8 cellular contexts compared by ENCODE assay signal in genomic region chr2:204325468-204325867, GRCh38.
DNase-seq lines count a peak whose midpoint lies in the region; ATAC-seq, FAIRE-seq and TF ChIP-seq lines count a peak whose summit lies in the region.

No MANE protein-coding gene starts in this region.

- TF ChIP-seq POLR2A in H54 (IDR thresholded peaks at IDR 0.05; ENCODE audit: low read depth, low read length) (no peak), gastroesophageal sphincter (IDR thresholded peaks at IDR 0.05) (no peak)

- TF ChIP-seq EP300 in gastroesophageal sphincter (IDR thresholded peaks at IDR 0.05), result no peak

- H3K4me3 ChIP-seq in gastroesophageal sphincter (no peak overlapping the region), pancreas (no peak overlapping the region)

- FAIRE-seq in H54 (lab: Jason Lieb, UNC) (peak; percentile 86), pancreas (lab: Jason Lieb, UNC) (peak; percentile 81)

- no peaks in the 10 kb centered on the region for H3K36me3 ChIP-seq in gastroesophageal sphincter
- no peaks in the 10 kb centered on the region for H3K36me3 ChIP-seq in pancreas

- ATAC-seq in gastroesophageal sphincter (peak; percentile 61), pancreas (peak; percentile 81 to 98 (median 92))

- no peaks in the 10 kb centered on the region for H3K9me3 ChIP-seq in gastroesophageal sphincter
- H3K9me3 ChIP-seq in pancreas, result no peaks in the 10 kb centered on the region

- WGBS in gastroesophageal sphincter (ENCODE audit: low coverage in 1 of 2), 2 donors, result 12 to 15% methylated on average over 7 of the region's 7 CpGs
- 14 to 15% methylated on average over 7 of the region's 7 CpGs for WGBS in pancreas, 2 donors

- intact Hi-C loops in pancreas (cut with DNase I), result loop anchor here in 2 of 3 donors (5.0 to 10.0 kb wide), 2 partner anchors 367 to 369 kb away; no protein-coding TSS in a partner anchor

- H3K4me1 ChIP-seq in gastroesophageal sphincter (peaks cover 0 to 12% (median 0%) of the 10 kb centered on the region in 3 donors), pancreas (no peaks in the 10 kb centered on the region)

- H3K27me3 ChIP-seq in gastroesophageal sphincter (no peaks in the 10 kb centered on the region), pancreas (no peaks in the 10 kb centered on the region)

- H3K27ac ChIP-seq in gastroesophageal sphincter (no peak overlapping the region), pancreas (no peak overlapping the region)

- peak; percentile 74 to 96 (median 90) for TF ChIP-seq CTCF in gastroesophageal sphincter (IDR thresholded peaks at IDR 0.05)
- TF ChIP-seq CTCF in pancreas (IDR thresholded peaks at IDR 0.05), result peak; percentile 64 to 82 (median 72)

- DNase-seq in GM03348 (ENCODE audit: low spot score) (peak; percentile 73), H54 (ENCODE audit: insufficient read length, low spot score) (peak; percentile 8), M059J (ENCODE audit: low read depth) (peak; percentile 81), RKO (ENCODE audit: low spot score) (peak; percentile 71), pancreas (peak in 4 of 6 donors; percentile 39 to 71 (median 49)), T1000 (lab: John Stamatoyannopoulos, UW) (no peak)
- peak; percentile 24 for DNase-seq in activated effector memory CD4-positive, alpha-beta T cell treated with Interleukin-2 at 50 U/mL for 16 hours
